Comparison of ENCODE assay signal across 12 cellular contexts in genomic region chr11:79406376-79406775, GRCh38. TPM values are rescaled to one million over a fixed set of nuclear protein-coding genes. Genes with fewer than 3 reads are reported as not detected.
A peak's percentile ranks its signal among the peaks of the same experiment; 100 is the strongest.
DNase-seq lines count a peak whose midpoint lies in the region; ATAC-seq and TF ChIP-seq lines count a peak whose summit lies in the region.
"Had no signal": no experiment of that assay in that cellular context is flagged by ENCODE, and none has a peak within 500 bp of the region (broad histone marks: within the 10 kb centered on the region; RNA-seq: fewer than 3 reads in every experiment).

No MANE protein-coding gene starts in this region.

- no peaks in the 10 kb centered on the region for H3K36me3 ChIP-seq in heart left ventricle
- H3K36me3 ChIP-seq: right atrium auricular region had no signal

- no peak overlapping the region for H3K27ac ChIP-seq in heart left ventricle
- H3K27ac ChIP-seq: right atrium auricular region had no signal

- H3K27me3 ChIP-seq in heart left ventricle, result no peaks in the 10 kb centered on the region
- H3K27me3 ChIP-seq: right atrium auricular region had no signal

- intact Hi-C loops in heart left ventricle (cut with DNase I), result loop anchor here in 3 of 10 donors (10.0 kb wide), 3 partner anchors 62 to 88 kb away; no protein-coding TSS in a partner anchor

- no peak for TF ChIP-seq CTCF in heart left ventricle (IDR thresholded peaks at IDR 0.05)

- DNase-seq in germinal center (ENCODE audit: low spot score), result peak; percentile 48
- DNase-seq in islet precursor cell, result no peak
- no peak for DNase-seq in NK-92 treated with Interleukin-12 subunit alpha and Interleukin-12 subunit beta, amount 100 ng/mL, for 24 hours (lab: John Stamatoyannopoulos, UW)
- DNase-seq in activated T-cell treated with anti-CD3 and anti-CD28 coated beads for 4 hours, result no peak
- no peak for DNase-seq in heart left ventricle
- DNase-seq: effector memory CD8-positive, alpha-beta T cell; kidney glomerular epithelial cell had no signal

- no peak for TF ChIP-seq POLR2A in heart left ventricle (IDR thresholded peaks at IDR 0.05)

- no peaks in the 10 kb centered on the region for H3K9me3 ChIP-seq in heart left ventricle
- H3K9me3 ChIP-seq: right atrium auricular region had no signal

- WGBS in heart left ventricle, 4 donors, result 68 to 79% (median 74%) methylated on average over 5 of the region's 5 CpGs

- no peak overlapping the region for H3K4me3 ChIP-seq in heart left ventricle
- H3K4me3 ChIP-seq: right atrium auricular region had no signal

- ATAC-seq in GM18867 (IDR thresholded peaks at IDR 0.05; ENCODE audit: unreplicated experiment) (peak; percentile 96), GM21737 (IDR thresholded peaks at IDR 0.05; ENCODE audit: unreplicated experiment) (peak; percentile 87), HG03439 (IDR thresholded peaks at IDR 0.05; ENCODE audit: unreplicated experiment) (peak; percentile 86), heart left ventricle (no peak)
- ATAC-seq: effector memory CD8-positive, alpha-beta T cell had no signal

- no peaks in the 10 kb centered on the region for H3K4me1 ChIP-seq in heart left ventricle
- H3K4me1 ChIP-seq: right atrium auricular region had no signal

RNA-seq across cellular contexts. Expression of gene TENM4, which starts 34.5 kb away (rescaled TPM):
- 1 to 10 TPM in 6 of 9 donors, under 1 TPM in 3; 0.20 to 6.4 (median 1.4) TPM for total RNA-seq in heart left ventricle
- under 1 TPM; 0.08 to 0.71 TPM for polyA plus RNA-seq in heart left ventricle
- total RNA-seq: NCI-H460 had no signal

Comparison
In these comparisons a context has a peak if more than half of its experiments do, and no peak if none do; other contexts are left out.
1. ATAC-seq: peak in GM18867 (single experiment), GM21737 (single experiment) and HG03439 (single experiment); none in heart left ventricle (0 of 4).